1 cellular context compared by ENCODE assay signal in the genomic region with DNA sequence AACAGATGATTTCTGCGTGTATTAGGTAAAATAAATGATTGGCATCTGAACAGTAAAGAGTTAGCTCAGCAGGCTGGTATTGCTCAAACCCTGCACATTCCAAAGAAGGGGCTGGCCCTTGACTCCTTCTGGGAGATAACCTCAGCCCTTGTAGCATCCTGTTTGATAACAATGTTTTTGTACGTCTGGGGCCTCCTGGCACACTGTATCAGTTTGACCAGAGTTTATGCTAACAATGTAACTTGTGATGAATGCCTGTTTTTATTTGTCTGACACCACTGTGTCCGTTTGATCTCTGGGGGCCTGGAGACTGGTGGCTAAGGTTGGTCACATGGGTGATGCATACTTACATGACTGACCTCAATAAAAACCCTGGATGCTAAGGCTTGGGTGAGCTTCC.
TF ChIP-seq lines count a peak whose summit lies in the region.

No MANE protein-coding gene starts in this region.

TF ChIP-seq in HepG2, 621 proteins besides CTCF, POLR2A, EP300 and RAD21 (continued from another document and continues in another):
- TF ChIP-seq, protein P1, sequence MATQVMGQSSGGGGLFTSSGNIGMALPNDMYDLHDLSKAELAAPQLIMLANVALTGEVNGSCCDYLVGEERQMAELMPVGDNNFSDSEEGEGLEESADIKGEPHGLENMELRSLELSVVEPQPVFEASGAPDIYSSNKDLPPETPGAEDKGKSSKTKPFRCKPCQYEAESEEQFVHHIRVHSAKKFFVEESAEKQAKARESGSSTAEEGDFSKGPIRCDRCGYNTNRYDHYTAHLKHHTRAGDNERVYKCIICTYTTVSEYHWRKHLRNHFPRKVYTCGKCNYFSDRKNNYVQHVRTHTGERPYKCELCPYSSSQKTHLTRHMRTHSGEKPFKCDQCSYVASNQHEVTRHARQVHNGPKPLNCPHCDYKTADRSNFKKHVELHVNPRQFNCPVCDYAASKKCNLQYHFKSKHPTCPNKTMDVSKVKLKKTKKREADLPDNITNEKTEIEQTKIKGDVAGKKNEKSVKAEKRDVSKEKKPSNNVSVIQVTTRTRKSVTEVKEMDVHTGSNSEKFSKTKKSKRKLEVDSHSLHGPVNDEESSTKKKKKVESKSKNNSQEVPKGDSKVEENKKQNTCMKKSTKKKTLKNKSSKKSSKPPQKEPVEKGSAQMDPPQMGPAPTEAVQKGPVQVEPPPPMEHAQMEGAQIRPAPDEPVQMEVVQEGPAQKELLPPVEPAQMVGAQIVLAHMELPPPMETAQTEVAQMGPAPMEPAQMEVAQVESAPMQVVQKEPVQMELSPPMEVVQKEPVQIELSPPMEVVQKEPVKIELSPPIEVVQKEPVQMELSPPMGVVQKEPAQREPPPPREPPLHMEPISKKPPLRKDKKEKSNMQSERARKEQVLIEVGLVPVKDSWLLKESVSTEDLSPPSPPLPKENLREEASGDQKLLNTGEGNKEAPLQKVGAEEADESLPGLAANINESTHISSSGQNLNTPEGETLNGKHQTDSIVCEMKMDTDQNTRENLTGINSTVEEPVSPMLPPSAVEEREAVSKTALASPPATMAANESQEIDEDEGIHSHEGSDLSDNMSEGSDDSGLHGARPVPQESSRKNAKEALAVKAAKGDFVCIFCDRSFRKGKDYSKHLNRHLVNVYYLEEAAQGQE (IDR thresholded peaks at IDR 0.05; ENCODE audit: borderline replicate concordance in 1 of 2, low read depth in 1 of 2, low read length in 2 of 2) = no peak
- no peak for TF ChIP-seq NRL (CRISPR knock-in tag; IDR thresholded peaks at IDR 0.05; ENCODE audit: borderline replicate concordance)
- TF ChIP-seq FIP1L1 (IDR thresholded peaks at IDR 0.05; ENCODE audit: borderline replicate concordance, insufficient read depth, low read depth, low read length) = no peak
- TF ChIP-seq ZMYM4 (CRISPR knock-in tag; IDR thresholded peaks at IDR 0.05) = no peak
- 0 out of 2 replicates have a peak, but pooled peaks have one; percentile 27 for TF ChIP-seq THAP11 (CRISPR knock-in tag; IDR thresholded peaks at IDR 0.05)
- TF ChIP-seq HNRNPLL (IDR thresholded peaks at IDR 0.05; ENCODE audit: low read depth, low read length, poor library complexity, severe bottlenecking) = no peak
- TF ChIP-seq GATAD1 (CRISPR knock-in tag; IDR thresholded peaks at IDR 0.05) = no peak
- TF ChIP-seq CBX2 (IDR thresholded peaks at IDR 0.05; ENCODE audit: low read depth, low read length) = no peak
- no peak for TF ChIP-seq CBX2 (CRISPR knock-in tag; IDR thresholded peaks at IDR 0.05; ENCODE audit: low read depth)
- TF ChIP-seq, protein P2, sequence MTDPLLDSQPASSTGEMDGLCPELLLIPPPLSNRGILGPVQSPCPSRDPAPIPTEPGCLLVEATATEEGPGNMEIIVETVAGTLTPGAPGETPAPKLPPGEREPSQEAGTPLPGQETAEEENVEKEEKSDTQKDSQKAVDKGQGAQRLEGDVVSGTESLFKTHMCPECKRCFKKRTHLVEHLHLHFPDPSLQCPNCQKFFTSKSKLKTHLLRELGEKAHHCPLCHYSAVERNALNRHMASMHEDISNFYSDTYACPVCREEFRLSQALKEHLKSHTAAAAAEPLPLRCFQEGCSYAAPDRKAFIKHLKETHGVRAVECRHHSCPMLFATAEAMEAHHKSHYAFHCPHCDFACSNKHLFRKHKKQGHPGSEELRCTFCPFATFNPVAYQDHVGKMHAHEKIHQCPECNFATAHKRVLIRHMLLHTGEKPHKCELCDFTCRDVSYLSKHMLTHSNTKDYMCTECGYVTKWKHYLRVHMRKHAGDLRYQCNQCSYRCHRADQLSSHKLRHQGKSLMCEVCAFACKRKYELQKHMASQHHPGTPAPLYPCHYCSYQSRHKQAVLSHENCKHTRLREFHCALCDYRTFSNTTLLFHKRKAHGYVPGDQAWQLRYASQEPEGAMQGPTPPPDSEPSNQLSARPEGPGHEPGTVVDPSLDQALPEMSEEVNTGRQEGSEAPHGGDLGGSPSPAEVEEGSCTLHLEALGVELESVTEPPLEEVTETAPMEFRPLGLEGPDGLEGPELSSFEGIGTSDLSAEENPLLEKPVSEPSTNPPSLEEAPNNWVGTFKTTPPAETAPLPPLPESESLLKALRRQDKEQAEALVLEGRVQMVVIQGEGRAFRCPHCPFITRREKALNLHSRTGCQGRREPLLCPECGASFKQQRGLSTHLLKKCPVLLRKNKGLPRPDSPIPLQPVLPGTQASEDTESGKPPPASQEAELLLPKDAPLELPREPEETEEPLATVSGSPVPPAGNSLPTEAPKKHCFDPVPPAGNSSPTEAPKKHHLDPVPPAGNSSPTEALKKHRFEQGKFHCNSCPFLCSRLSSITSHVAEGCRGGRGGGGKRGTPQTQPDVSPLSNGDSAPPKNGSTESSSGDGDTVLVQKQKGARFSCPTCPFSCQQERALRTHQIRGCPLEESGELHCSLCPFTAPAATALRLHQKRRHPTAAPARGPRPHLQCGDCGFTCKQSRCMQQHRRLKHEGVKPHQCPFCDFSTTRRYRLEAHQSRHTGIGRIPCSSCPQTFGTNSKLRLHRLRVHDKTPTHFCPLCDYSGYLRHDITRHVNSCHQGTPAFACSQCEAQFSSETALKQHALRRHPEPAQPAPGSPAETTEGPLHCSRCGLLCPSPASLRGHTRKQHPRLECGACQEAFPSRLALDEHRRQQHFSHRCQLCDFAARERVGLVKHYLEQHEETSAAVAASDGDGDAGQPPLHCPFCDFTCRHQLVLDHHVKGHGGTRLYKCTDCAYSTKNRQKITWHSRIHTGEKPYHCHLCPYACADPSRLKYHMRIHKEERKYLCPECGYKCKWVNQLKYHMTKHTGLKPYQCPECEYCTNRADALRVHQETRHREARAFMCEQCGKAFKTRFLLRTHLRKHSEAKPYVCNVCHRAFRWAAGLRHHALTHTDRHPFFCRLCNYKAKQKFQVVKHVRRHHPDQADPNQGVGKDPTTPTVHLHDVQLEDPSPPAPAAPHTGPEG (CRISPR knock-in tag; IDR thresholded peaks at IDR 0.05) = no peak
- TF ChIP-seq, protein P3, sequence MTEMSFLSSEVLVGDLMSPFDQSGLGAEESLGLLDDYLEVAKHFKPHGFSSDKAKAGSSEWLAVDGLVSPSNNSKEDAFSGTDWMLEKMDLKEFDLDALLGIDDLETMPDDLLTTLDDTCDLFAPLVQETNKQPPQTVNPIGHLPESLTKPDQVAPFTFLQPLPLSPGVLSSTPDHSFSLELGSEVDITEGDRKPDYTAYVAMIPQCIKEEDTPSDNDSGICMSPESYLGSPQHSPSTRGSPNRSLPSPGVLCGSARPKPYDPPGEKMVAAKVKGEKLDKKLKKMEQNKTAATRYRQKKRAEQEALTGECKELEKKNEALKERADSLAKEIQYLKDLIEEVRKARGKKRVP (CRISPR knock-in tag; IDR thresholded peaks at IDR 0.05) = no peak
- TF ChIP-seq ZNF564 (CRISPR knock-in tag; IDR thresholded peaks at IDR 0.05) = no peak
- no peak for TF ChIP-seq SIN3B (IDR thresholded peaks at IDR 0.05; ENCODE audit: low read length)
- TF ChIP-seq ZFP36L2 (CRISPR knock-in tag; IDR thresholded peaks at IDR 0.05) = no peak
- no peak; the same call in 1 of the 2 replicates for TF ChIP-seq FOXO1 (CRISPR knock-in tag; IDR thresholded peaks at IDR 0.05)
- TF ChIP-seq, protein P4, sequence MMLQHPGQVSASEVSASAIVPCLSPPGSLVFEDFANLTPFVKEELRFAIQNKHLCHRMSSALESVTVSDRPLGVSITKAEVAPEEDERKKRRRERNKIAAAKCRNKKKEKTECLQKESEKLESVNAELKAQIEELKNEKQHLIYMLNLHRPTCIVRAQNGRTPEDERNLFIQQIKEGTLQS (CRISPR knock-in tag; IDR thresholded peaks at IDR 0.05) = no peak
- TF ChIP-seq ZNF558 (CRISPR knock-in tag; IDR thresholded peaks at IDR 0.05; ENCODE audit: borderline replicate concordance) = no peak
- no peak for TF ChIP-seq AGO1 (IDR thresholded peaks at IDR 0.05; ENCODE audit: low read depth, low read length, poor library complexity, severe bottlenecking)
- no peak for TF ChIP-seq ZNF569 (CRISPR knock-in tag; IDR thresholded peaks at IDR 0.05; ENCODE audit: borderline replicate concordance)
- no peak for TF ChIP-seq ZNF549 (CRISPR knock-in tag; IDR thresholded peaks at IDR 0.05)
- TF ChIP-seq NFE2L2 (IDR thresholded peaks at IDR 0.05; ENCODE audit: low read length) = no peak
- no peak for TF ChIP-seq ZNF225 (CRISPR knock-in tag; IDR thresholded peaks at IDR 0.05)
- no peak for TF ChIP-seq KLF12 (CRISPR knock-in tag; IDR thresholded peaks at IDR 0.05; ENCODE audit: borderline replicate concordance)
- TF ChIP-seq ZNF317 (CRISPR knock-in tag; IDR thresholded peaks at IDR 0.05) = no peak
- TF ChIP-seq SPEN (CRISPR knock-in tag; IDR thresholded peaks at IDR 0.05; ENCODE audit: low read depth) = no peak
- TF ChIP-seq ZFP41 (CRISPR knock-in tag; IDR thresholded peaks at IDR 0.05; ENCODE audit: borderline replicate concordance) = no peak
- TF ChIP-seq, protein P5, sequence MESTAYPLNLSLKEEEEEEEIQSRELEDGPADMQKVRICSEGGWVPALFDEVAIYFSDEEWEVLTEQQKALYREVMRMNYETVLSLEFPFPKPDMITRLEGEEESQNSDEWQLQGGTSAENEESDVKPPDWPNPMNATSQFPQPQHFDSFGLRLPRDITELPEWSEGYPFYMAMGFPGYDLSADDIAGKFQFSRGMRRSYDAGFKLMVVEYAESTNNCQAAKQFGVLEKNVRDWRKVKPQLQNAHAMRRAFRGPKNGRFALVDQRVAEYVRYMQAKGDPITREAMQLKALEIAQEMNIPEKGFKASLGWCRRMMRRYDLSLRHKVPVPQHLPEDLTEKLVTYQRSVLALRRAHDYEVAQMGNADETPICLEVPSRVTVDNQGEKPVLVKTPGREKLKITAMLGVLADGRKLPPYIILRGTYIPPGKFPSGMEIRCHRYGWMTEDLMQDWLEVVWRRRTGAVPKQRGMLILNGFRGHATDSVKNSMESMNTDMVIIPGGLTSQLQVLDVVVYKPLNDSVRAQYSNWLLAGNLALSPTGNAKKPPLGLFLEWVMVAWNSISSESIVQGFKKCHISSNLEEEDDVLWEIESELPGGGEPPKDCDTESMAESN (CRISPR knock-in tag; conservative IDR thresholded peaks at IDR 0.05) = no peak
- TF ChIP-seq TBX3 (IDR thresholded peaks at IDR 0.05; ENCODE audit: borderline replicate concordance) = peak; percentile 44; the same call in 1 of the 2 replicates
- no peak for TF ChIP-seq KDM2A (CRISPR knock-in tag; IDR thresholded peaks at IDR 0.05; ENCODE audit: borderline replicate concordance, low read depth)
- TF ChIP-seq FOXK1 (CRISPR knock-in tag; IDR thresholded peaks at IDR 0.05; ENCODE audit: borderline replicate concordance, low read depth) = peak; percentile 9; the same call in 1 of the 2 replicates
- no peak for TF ChIP-seq ADNP (CRISPR knock-in tag; IDR thresholded peaks at IDR 0.05)
- TF ChIP-seq ZNF337 (CRISPR knock-in tag; IDR thresholded peaks at IDR 0.05; ENCODE audit: borderline replicate concordance, low read depth) = no peak
- no peak for TF ChIP-seq CBFB (CRISPR knock-in tag; IDR thresholded peaks at IDR 0.05)
- no peak for TF ChIP-seq FOXC1 (CRISPR knock-in tag; IDR thresholded peaks at IDR 0.05; ENCODE audit: borderline replicate concordance)
- TF ChIP-seq ZNF7 (CRISPR knock-in tag; IDR thresholded peaks at IDR 0.05) = no peak
- TF ChIP-seq ZNF552 (CRISPR knock-in tag; IDR thresholded peaks at IDR 0.05; ENCODE audit: borderline replicate concordance) = no peak
- TF ChIP-seq, protein P6, sequence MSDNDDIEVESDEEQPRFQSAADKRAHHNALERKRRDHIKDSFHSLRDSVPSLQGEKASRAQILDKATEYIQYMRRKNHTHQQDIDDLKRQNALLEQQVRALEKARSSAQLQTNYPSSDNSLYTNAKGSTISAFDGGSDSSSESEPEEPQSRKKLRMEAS (IDR thresholded peaks at IDR 0.05) = no peak
- no peak for TF ChIP-seq SKI (IDR thresholded peaks at IDR 0.05; ENCODE audit: partially characterized antibody)
- peak; percentile 80 for TF ChIP-seq TCF7L2 (IDR thresholded peaks at IDR 0.05; ENCODE audit: low read depth, low read length)
- TF ChIP-seq, protein P7, sequence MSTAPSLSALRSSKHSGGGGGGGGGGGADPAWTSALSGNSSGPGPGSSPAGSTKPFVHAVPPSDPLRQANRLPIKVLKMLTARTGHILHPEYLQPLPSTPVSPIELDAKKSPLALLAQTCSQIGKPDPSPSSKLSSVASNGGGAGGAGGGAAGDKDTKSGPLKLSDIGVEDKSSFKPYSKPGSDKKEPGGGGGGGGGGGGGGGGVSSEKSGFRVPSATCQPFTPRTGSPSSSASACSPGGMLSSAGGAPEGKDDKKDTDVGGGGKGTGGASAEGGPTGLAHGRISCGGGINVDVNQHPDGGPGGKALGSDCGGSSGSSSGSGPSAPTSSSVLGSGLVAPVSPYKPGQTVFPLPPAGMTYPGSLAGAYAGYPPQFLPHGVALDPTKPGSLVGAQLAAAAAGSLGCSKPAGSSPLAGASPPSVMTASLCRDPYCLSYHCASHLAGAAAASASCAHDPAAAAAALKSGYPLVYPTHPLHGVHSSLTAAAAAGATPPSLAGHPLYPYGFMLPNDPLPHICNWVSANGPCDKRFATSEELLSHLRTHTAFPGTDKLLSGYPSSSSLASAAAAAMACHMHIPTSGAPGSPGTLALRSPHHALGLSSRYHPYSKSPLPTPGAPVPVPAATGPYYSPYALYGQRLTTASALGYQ (CRISPR knock-in tag; IDR thresholded peaks at IDR 0.05) = no peak
- TF ChIP-seq, protein P8, sequence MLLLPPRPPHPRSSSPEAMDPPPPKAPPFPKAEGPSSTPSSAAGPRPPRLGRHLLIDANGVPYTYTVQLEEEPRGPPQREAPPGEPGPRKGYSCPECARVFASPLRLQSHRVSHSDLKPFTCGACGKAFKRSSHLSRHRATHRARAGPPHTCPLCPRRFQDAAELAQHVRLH (CRISPR knock-in tag; IDR thresholded peaks at IDR 0.05; ENCODE audit: borderline replicate concordance, low read depth) = no peak
- TF ChIP-seq ZNF496 (CRISPR knock-in tag; IDR thresholded peaks at IDR 0.05; ENCODE audit: insufficient replicate concordance) = no peak
- no peak for TF ChIP-seq ZNF501 (CRISPR knock-in tag; IDR thresholded peaks at IDR 0.05)
- TF ChIP-seq ZFX (CRISPR knock-in tag; IDR thresholded peaks at IDR 0.05; ENCODE audit: low read depth) = no peak
- no peak for TF ChIP-seq EEA1 (CRISPR knock-in tag; IDR thresholded peaks at IDR 0.05; ENCODE audit: borderline replicate concordance)
- TF ChIP-seq RFX5 (IDR thresholded peaks at IDR 0.05; ENCODE audit: low read depth, low read length) = no peak
- TF ChIP-seq, protein P9, sequence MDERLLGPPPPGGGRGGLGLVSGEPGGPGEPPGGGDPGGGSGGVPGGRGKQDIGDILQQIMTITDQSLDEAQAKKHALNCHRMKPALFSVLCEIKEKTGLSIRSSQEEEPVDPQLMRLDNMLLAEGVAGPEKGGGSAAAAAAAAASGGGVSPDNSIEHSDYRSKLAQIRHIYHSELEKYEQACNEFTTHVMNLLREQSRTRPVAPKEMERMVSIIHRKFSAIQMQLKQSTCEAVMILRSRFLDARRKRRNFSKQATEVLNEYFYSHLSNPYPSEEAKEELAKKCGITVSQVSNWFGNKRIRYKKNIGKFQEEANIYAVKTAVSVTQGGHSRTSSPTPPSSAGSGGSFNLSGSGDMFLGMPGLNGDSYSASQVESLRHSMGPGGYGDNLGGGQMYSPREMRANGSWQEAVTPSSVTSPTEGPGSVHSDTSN (CRISPR knock-in tag; IDR thresholded peaks at IDR 0.05) = no peak
- no peak for TF ChIP-seq NCOR1 (IDR thresholded peaks at IDR 0.05; ENCODE audit: borderline replicate concordance, low read length)
- TF ChIP-seq, protein P10, sequence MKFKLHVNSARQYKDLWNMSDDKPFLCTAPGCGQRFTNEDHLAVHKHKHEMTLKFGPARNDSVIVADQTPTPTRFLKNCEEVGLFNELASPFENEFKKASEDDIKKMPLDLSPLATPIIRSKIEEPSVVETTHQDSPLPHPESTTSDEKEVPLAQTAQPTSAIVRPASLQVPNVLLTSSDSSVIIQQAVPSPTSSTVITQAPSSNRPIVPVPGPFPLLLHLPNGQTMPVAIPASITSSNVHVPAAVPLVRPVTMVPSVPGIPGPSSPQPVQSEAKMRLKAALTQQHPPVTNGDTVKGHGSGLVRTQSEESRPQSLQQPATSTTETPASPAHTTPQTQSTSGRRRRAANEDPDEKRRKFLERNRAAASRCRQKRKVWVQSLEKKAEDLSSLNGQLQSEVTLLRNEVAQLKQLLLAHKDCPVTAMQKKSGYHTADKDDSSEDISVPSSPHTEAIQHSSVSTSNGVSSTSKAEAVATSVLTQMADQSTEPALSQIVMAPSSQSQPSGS (CRISPR knock-in tag; IDR thresholded peaks at IDR 0.05) = no peak
